8 cellular contexts compared by ENCODE assay signal in the genomic region with DNA sequence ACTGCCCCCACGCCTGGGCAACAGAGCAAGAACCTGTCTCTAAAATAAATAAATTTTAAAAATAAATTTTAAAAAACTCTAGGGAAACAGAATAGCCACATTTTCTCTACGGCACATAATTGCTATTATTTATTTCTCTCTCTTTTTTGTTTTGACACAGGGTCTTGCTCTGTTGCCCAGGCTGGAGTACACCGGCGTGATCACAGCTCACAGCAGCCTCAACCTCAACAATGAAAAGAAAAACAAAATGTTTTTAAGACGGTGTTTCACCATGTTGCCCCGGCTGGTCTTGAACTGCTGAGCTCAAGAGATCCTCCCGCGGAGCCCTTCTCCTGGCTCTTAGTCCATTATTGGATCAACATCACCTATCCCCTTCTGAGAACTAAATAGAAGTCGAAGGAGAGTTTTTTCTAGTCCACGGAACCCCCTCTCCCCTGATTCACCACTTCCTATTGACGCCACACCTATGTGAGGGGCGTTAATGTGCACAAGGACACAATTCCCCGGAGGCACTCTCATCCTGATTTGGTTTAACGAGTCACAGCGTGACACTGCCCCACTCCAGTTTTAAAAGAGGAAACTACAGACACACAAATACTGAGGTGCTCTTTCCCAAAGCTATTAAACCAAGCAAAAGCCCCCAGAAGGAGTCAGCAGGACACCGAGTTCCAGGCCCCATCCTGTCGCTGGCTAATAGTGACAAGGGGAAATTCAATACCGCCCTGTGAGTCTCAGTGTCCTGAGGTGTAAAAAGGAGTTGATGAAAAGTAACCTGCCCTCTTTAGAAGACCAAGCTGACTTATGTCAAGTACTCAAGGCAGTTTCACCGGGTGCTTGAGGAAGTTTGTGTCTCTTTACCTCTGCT. TPM values are rescaled to one million over a fixed set of nuclear protein-coding genes. Genes with fewer than 3 reads are reported as not detected.
A peak's percentile ranks its signal among the peaks of the same experiment; 100 is the strongest.
DNase-seq lines count a peak whose midpoint lies in the region; ATAC-seq and TF ChIP-seq lines count a peak whose summit lies in the region.

No MANE protein-coding gene starts in this region.

- H3K4me1 ChIP-seq in CD4-positive, CD25-positive, alpha-beta regulatory T cell (ENCODE audit: control insufficient read depth, insufficient read depth, low read length, poor library complexity, severe bottlenecking) = peaks cover 46% of the 10 kb centered on the region
- H3K4me1 ChIP-seq in ovary (ENCODE audit: insufficient read depth) = no peaks in the 10 kb centered on the region

- peaks cover 5% of the 10 kb centered on the region for H3K36me3 ChIP-seq in CD4-positive, CD25-positive, alpha-beta regulatory T cell (ENCODE audit: control insufficient read depth, insufficient read depth, low read length)
- H3K36me3 ChIP-seq in ovary = no peaks in the 10 kb centered on the region

- TF ChIP-seq EP300 in ovary (IDR thresholded peaks at IDR 0.05) = no peak

- peak overlapping the region; percentile 98 for H3K4me3 ChIP-seq in CD4-positive, CD25-positive, alpha-beta regulatory T cell (ENCODE audit: low read depth, low read length)
- H3K4me3 ChIP-seq in HL-60 (replicated peaks; ENCODE audit: insufficient read depth, low read length) = peak overlapping the region; percentile 96
- peak overlapping the region; percentile 94 for H3K4me3 ChIP-seq in fibroblast of pulmonary artery (replicated peaks; ENCODE audit: low read depth, low read length)
- peak overlapping the region; percentile 86 for H3K4me3 ChIP-seq in ovary

- ATAC-seq in CD4-positive, CD25-positive, alpha-beta regulatory T cell (ENCODE audit: low read depth in 2 of 2) = no peak
- ATAC-seq in GM18909 (IDR thresholded peaks at IDR 0.05; ENCODE audit: poor library complexity, unreplicated experiment) (no peak), HG03354 (IDR thresholded peaks at IDR 0.05; ENCODE audit: poor library complexity, severe bottlenecking, unreplicated experiment) (no peak)

- TF ChIP-seq CTCF in HL-60 (IDR thresholded peaks at IDR 0.05; ENCODE audit: insufficient read depth, low read length) (no peak), fibroblast of pulmonary artery (IDR thresholded peaks at IDR 0.05; ENCODE audit: low read length, missing control alignments) (no peak), ovary (IDR thresholded peaks at IDR 0.05) (no peak)

- TF ChIP-seq POLR2A in ovary (IDR thresholded peaks at IDR 0.05) = no peak

- no peaks in the 10 kb centered on the region for H3K27me3 ChIP-seq in CD4-positive, CD25-positive, alpha-beta regulatory T cell (ENCODE audit: control insufficient read depth, insufficient read depth, low read length)
- H3K27me3 ChIP-seq in HL-60 (ENCODE audit: insufficient read depth, poor library complexity, severe bottlenecking) (peaks cover 6% of the 10 kb centered on the region), ovary (no peaks in the 10 kb centered on the region)

- WGBS in ovary, 3 donors = 24 to 30% (median 27%) methylated on average over 19 of the region's 19 CpGs

- peak overlapping the region; percentile 99 for H3K27ac ChIP-seq in CD4-positive, CD25-positive, alpha-beta regulatory T cell (ENCODE audit: insufficient read depth, low read length, poor library complexity, severe bottlenecking)
- H3K27ac ChIP-seq in HL-60 (replicated peaks) (peak overlapping the region; percentile 92), ovary (peak overlapping the region; percentile 98)

- DNase-seq in CD4-positive, CD25-positive, alpha-beta regulatory T cell = peak in 1 of 3 donors; percentile 46
- DNase-seq in HL-60 (ENCODE audit: low read depth in 1 of 2, low spot score in 1 of 2) = peak; percentile 22 to 43
- DNase-seq in activated CD4-positive, alpha-beta T cell treated with anti-CD3 and anti-CD28 coated beads for 48 hours = peak; percentile 7
- no peak for DNase-seq in fibroblast of pulmonary artery (ENCODE audit: low read depth)
- DNase-seq in ovary = no peak
- DNase-seq in cerebellar nuclear complex (lab: John Stamatoyannopoulos, UW) = no peak

- peaks cover 10% of the 10 kb centered on the region for H3K27me3 Mint-ChIP-seq in CD4-positive, CD25-positive, alpha-beta regulatory T cell

- H3K4me3 Mint-ChIP-seq in CD4-positive, CD25-positive, alpha-beta regulatory T cell = peak overlapping the region; percentile 95 to 100 (median 97)

- H3K36me3 Mint-ChIP-seq in CD4-positive, CD25-positive, alpha-beta regulatory T cell = peaks cover 9% of the 10 kb centered on the region

- peaks cover 0 to 1% (median 0%) of the 10 kb centered on the region in 7 donors for H3K9me3 Mint-ChIP-seq in CD4-positive, CD25-positive, alpha-beta regulatory T cell

- H3K9me3 ChIP-seq in CD4-positive, CD25-positive, alpha-beta regulatory T cell (ENCODE audit: control insufficient read depth in 2 of 2, low read length in 2 of 2) = no peaks in the 10 kb centered on the region
- no peaks in the 10 kb centered on the region for H3K9me3 ChIP-seq in ovary

- H3K4me1 Mint-ChIP-seq in CD4-positive, CD25-positive, alpha-beta regulatory T cell = peaks cover 35 to 59% (median 48%) of the 10 kb centered on the region in 4 donors

- peak overlapping the region; percentile 83 to 98 (median 91) for H3K27ac Mint-ChIP-seq in CD4-positive, CD25-positive, alpha-beta regulatory T cell

- intact Hi-C loops in ovary (cut with DNase I) = loop anchor here in 3 of 4 donors (5.0 to 10.0 kb wide), 3 partner anchors 68 to 83 kb away; partner anchors contain the start of gene RMC1 (in 1 of the 3)

RNA-seq across cellular contexts. Expression of gene NPC1, which starts 1.1 kb away (rescaled TPM):
- 86.9 TPM for total RNA-seq in CD4-positive, CD25-positive, alpha-beta regulatory T cell
- polyA plus RNA-seq in CD4-positive, CD25-positive, alpha-beta regulatory T cell = 10 to 100 TPM; 17.4 to 24.3 (median 20.4) TPM
- 10 to 100 TPM; 21.8 to 54.5 (median 29.8) TPM for total RNA-seq in ovary
- 100 to 1,000 TPM in 1 of 2 donors, 10 to 100 TPM in 1; 26.4 to 100 TPM for polyA plus RNA-seq in ovary

Comparison
In these comparisons a context has a peak if more than half of its experiments do, and no peak if none do; other contexts are left out.
1. DNase-seq: peak in HL-60 (2 of 2) and activated CD4-positive, alpha-beta T cell treated with anti-CD3 and anti-CD28 coated beads for 48 hours (single experiment); none in fibroblast of pulmonary artery (single experiment), ovary (0 of 5) and cerebellar nuclear complex (0 of 2).
2. Peak in every context shown above with its lines, with median percentiles within 50 percentile points of each other: H3K27ac ChIP-seq and H3K4me3 ChIP-seq.